Comparison of ENCODE assay signal across 8 cellular contexts in the genomic region with DNA sequence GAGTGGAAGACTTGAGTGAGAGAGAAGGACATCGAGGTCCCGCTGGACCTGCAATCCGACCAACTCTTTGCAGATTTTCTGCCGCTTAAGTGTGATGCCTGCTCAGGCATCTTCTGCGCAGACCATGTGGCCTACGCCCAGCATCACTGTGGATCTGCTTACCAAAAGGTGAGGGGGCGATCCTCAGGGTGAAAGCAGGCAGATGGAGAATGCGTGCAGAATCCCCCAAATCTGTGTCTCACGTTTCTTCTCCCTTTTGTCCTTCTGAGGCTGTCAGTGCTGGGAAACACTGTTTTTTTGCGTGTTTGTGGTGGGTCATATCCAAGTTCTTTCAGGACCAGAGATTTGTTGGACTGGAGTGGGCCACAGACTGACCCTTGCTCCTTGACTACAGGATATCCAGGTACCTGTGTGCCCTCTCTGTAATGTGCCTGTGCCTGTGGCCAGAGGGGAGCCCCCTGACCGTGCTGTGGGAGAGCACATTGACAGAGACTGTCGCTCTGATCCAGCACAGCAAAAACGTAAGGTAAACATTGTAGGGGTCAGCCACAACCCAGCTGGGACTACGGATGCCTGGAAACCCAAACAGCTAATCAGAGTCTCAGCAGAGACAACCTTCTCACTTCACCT. TPM values are rescaled to one million over a fixed set of nuclear protein-coding genes. Genes with fewer than 3 reads are reported as not detected.
DNase-seq lines count a peak whose midpoint lies in the region; ATAC-seq and TF ChIP-seq lines count a peak whose summit lies in the region.

No MANE protein-coding gene starts in this region.

- no peaks in the 10 kb centered on the region for H3K9me3 ChIP-seq in Caco-2
- H3K9me3 ChIP-seq in SJCRH30 (replicated peaks) = no peaks in the 10 kb centered on the region

- H3K4me3 Mint-ChIP-seq in Caco-2 (ENCODE audit: unreplicated experiment) = peak overlapping the region; percentile 81
- peak overlapping the region; percentile 89 for H3K4me3 Mint-ChIP-seq in osteocyte (ENCODE audit: unreplicated experiment)

- H3K9me3 Mint-ChIP-seq in Caco-2 (ENCODE audit: unreplicated experiment) (no peaks in the 10 kb centered on the region), osteocyte (ENCODE audit: unreplicated experiment) (no peaks in the 10 kb centered on the region)

- DNase-seq in Caco-2 = no peak
- DNase-seq in SJCRH30 = no peak
- DNase-seq in osteocyte (ENCODE audit: extremely low spot score, unreplicated experiment) = no peak
- no peak for DNase-seq in NCI-H748 treated with DMSO at 0.1 percent for 48 hours (lab: John Stamatoyannopoulos, UW)
- DNase-seq in epidermal melanocyte (ENCODE audit: insufficient read length, low spot score) = no peak
- DNase-seq in HEK293T (ENCODE audit: extremely low spot score) = no peak
- DNase-seq in stimulated activated CD4-positive, alpha-beta T cell treated with anti-CD3 and anti-CD28 coated beads, Interleukin-15, amount 100 ng/mL, for 24 hours = no peak

- H3K27me3 ChIP-seq in Caco-2 (replicated peaks; ENCODE audit: control insufficient read depth, insufficient read depth, low read length) = no peaks in the 10 kb centered on the region
- no peaks in the 10 kb centered on the region for H3K27me3 ChIP-seq in SJCRH30

- H3K4me3 ChIP-seq in Caco-2 (ENCODE audit: low read depth, low read length) (peak overlapping the region; percentile 78), SJCRH30 (peak overlapping the region; percentile 64)

- intact Hi-C loops in Caco-2 (cut with micrococcal nuclease; ENCODE audit: unreplicated experiment) = loop anchor here (1.0 kb wide), 2 partner anchors 11 to 47 kb away; a partner anchor contains a TSS

- H3K4me1 Mint-ChIP-seq in Caco-2 (ENCODE audit: low read depth, unreplicated experiment) = peaks cover 5% of the 10 kb centered on the region
- H3K4me1 Mint-ChIP-seq in osteocyte (ENCODE audit: unreplicated experiment) = peaks cover 25% of the 10 kb centered on the region

- CTCF ChIA-PET in Caco-2 (lab: Charles Lee) = interaction anchor here (0.6 to 2.5 kb wide), 10 partner anchors 10 to 205 kb away, joined by 3 to 13 read pairs (median 8); a partner anchor contains a TSS
- CTCF ChIA-PET in HEK293T (lab: Yijun Ruan, JAX) = interaction anchor here (1.1 kb wide), 1 partner anchor 31 kb away, joined by 3 read pairs; a partner anchor contains a TSS

- ATAC-seq in esophagus mucosa = peak; percentile 2

- H3K36me3 Mint-ChIP-seq in Caco-2 (ENCODE audit: insufficient read depth, unreplicated experiment) = peaks cover 53% of the 10 kb centered on the region
- H3K36me3 Mint-ChIP-seq in osteocyte (ENCODE audit: unreplicated experiment) = peaks cover 7% of the 10 kb centered on the region

- H3K27me3 Mint-ChIP-seq in Caco-2 (ENCODE audit: insufficient read depth, unreplicated experiment) (no peaks in the 10 kb centered on the region), osteocyte (ENCODE audit: unreplicated experiment) (no peaks in the 10 kb centered on the region)

- H3K4me1 ChIP-seq in Caco-2 (peaks cover 8% of the 10 kb centered on the region), SJCRH30 (no peaks in the 10 kb centered on the region)

- TSS peak; percentile 67 for BruUV-seq in Caco-2 (replicated peaks; lab: Mats Ljungman, UMichigan)

- no peak overlapping the region for H3K27ac ChIP-seq in SJCRH30

- H3K36me3 ChIP-seq in Caco-2 (ENCODE audit: control insufficient read depth, insufficient read depth, low read length) (peaks cover 14% of the 10 kb centered on the region), SJCRH30 (peaks cover 3% of the 10 kb centered on the region; the same call in 1 of the 2 replicates)

- POLR2A ChIA-PET in Caco-2 (lab: Charles Lee) (interaction anchor here (0.6 to 3.1 kb wide), 11 partner anchors 9 to 330 kb away, joined by 3 to 29 read pairs (median 6); a partner anchor contains a TSS), HEK293T (lab: Yijun Ruan, JAX) (interaction anchor here (0.7 to 2.4 kb wide), 9 partner anchors 9 to 86 kb away, joined by 3 to 25 read pairs (median 5); a partner anchor contains a TSS)

- no peak for TF ChIP-seq CTCF in Caco-2 (IDR thresholded peaks at IDR 0.05; ENCODE audit: insufficient read depth in 1 of 2, low read depth in 1 of 2, low read length in 1 of 2, severe bottlenecking in 1 of 2, unreplicated experiment in 1 of 2)
- TF ChIP-seq CTCF in osteocyte (IDR thresholded peaks at IDR 0.05) = no peak

- no peak overlapping the region for H3K27ac Mint-ChIP-seq in Caco-2 (ENCODE audit: unreplicated experiment)
- H3K27ac Mint-ChIP-seq in osteocyte (ENCODE audit: unreplicated experiment) = peak overlapping the region; percentile 57

TF ChIP-seq in HEK293T, 16 proteins besides CTCF, POLR2A, EP300 and RAD21:
- TF ChIP-seq FOXK2 (IDR thresholded peaks at IDR 0.05) (no peak), HDGF (IDR thresholded peaks at IDR 0.05; ENCODE audit: borderline replicate concordance) (no peak), ELF4 (IDR thresholded peaks at IDR 0.05) (no peak)

RNA-seq across cellular contexts. Expression of a gene that starts 0.8 kb away (rescaled TPM):
- 37.3 and 41.8 TPM in 2 replicates for total RNA-seq in Caco-2 (2022)
- 16.0 and 16.2 TPM in 2 replicates for total RNA-seq in SJCRH30 (2014; rRNA removed; shearing (Covaris generic))
- total RNA-seq in esophagus mucosa = 41.1 TPM
- total RNA-seq in osteocyte = 30.0 and 31.4 TPM in 2 replicates

RNA-seq across cellular contexts. Expression of a gene that starts 11.4 kb away (rescaled TPM):
- total RNA-seq in Caco-2 (2022) = 66.0 and 68.6 TPM in 2 replicates
- total RNA-seq in SJCRH30 (2014; rRNA removed; shearing (Covaris generic)) = 18.6 and 26.5 TPM in 2 replicates
- 22.6 TPM for total RNA-seq in esophagus mucosa
- total RNA-seq in osteocyte = 27.5 and 30.0 TPM in 2 replicates

RNA-seq across cellular contexts. Expression of a gene that starts 22.1 kb away (rescaled TPM):
- total RNA-seq in Caco-2 (2022) = 59.6 and 62.9 TPM in 2 replicates
- total RNA-seq in SJCRH30 (2014; rRNA removed; shearing (Covaris generic)) = 35.3 and 37.8 TPM in 2 replicates
- 29.9 TPM for total RNA-seq in esophagus mucosa
- 83.6 and 95.2 TPM in 2 replicates for total RNA-seq in osteocyte

RNA-seq across cellular contexts. Expression of a gene that starts 22.2 kb away (rescaled TPM):
- total RNA-seq in Caco-2 (2022) (50.7 and 51.5 TPM in 2 replicates), esophagus mucosa (18.2 TPM), osteocyte (44.8 and 55.6 TPM in 2 replicates)
- total RNA-seq in SJCRH30 (2014; rRNA removed; shearing (Covaris generic)) = 19.2 and 28.7 TPM in 2 replicates

RNA-seq across cellular contexts. Expression of a gene that starts 29.3 kb away (rescaled TPM):
- total RNA-seq in Caco-2 (2022) = 59.5 and 62.0 TPM in 2 replicates
- total RNA-seq in SJCRH30 (2014; rRNA removed; shearing (Covaris generic)) = 32.0 and 38.0 TPM in 2 replicates
- total RNA-seq in esophagus mucosa = 41.6 TPM
- total RNA-seq in osteocyte = 101 and 110 TPM in 2 replicates
